In the genomic region with DNA sequence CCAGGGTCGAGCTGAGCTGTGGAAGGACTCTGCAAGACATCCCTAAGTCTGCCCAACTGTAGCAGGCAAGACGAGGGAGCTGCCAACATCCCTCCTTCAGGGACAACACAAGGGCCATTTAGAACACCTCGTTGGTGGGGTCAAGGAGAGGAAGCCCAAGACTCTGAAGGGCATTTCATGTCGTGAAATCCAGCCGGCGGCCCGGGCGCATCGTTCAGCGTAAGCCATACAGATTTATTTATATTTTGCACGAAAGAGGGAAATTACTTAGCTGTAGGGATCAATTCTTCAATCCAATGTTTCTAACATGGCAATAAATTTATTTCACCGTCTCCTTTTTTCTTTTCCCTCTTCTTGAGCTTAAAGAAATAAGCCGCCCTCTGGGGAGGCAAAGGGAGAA, we compare ENCODE assay signal across 31 cellular contexts.
"Had no signal": no experiment of that assay in that cellular context is flagged by ENCODE, and none has a peak within 500 bp of the region (broad histone marks: within the 10 kb centered on the region; RNA-seq: fewer than 3 reads in every experiment).

No MANE protein-coding gene starts in this region.

- H3K4me3 ChIP-seq: MG63 had no signal

- H3K9me3 ChIP-seq: MG63 had no signal

- H3K36me3 ChIP-seq: MG63 had no signal

- DNase-seq: Kasumi-1, MG63, MM.1S, MV-4-11, NCI-H1048, NCI-H1092, NCI-H1092 treated with DMSO at 0.1 percent for 48 hours, NCI-H1105, NCI-H1105 treated with DMSO at 0.1 percent for 48 hours, NCI-H1417 treated with DMSO at 0.1 percent for 48 hours, NCI-H1436, NCI-H1436 treated with DMSO at 0.1 percent for 48 hours, NCI-H146, NCI-H1694, NCI-H1694 treated with DMSO at 0.1 percent for 48 hours, NCI-H187, NCI-H187 treated with DMSO at 0.1 percent for 48 hours, NCI-H1930, NCI-H2029, NCI-H2029 treated with DMSO at 0.1 percent for 48 hours, NCI-H2081, NCI-H2081 treated with DMSO at 0.1 percent for 48 hours, NCI-H2107, NCI-H2171, NCI-H226, NCI-H345, NCI-H446 treated with DMSO at 0.1 percent for 48 hours, NCI-H510A, NCI-H510A treated with DMSO at 0.1 percent for 48 hours, NCI-H526, NCI-H526 treated with DMSO at 0.1 percent for 48 hours had no signal
